ENCODE assay signal across 22 cellular contexts in genomic region chr10:70502406-70502805, GRCh38. TPM values are rescaled to one million over a fixed set of nuclear protein-coding genes. Genes with fewer than 3 reads are reported as not detected.
DNase-seq lines count a peak whose midpoint lies in the region; ATAC-seq, FAIRE-seq and TF ChIP-seq lines count a peak whose summit lies in the region.
"Had no signal": no experiment of that assay in that cellular context is flagged by ENCODE, and none has a peak within 500 bp of the region (broad histone marks: within the 10 kb centered on the region; RNA-seq: fewer than 3 reads in every experiment).

No MANE protein-coding gene starts in this region.

- peaks cover 0 to 8% (median 0%) of the 10 kb centered on the region in 11 experiments; a peak in 4 of 22 replicates for H4K20me1 ChIP-seq in BLaER1 treated with 17β-estradiol and CSF1 and Interleukin-3, amounts not matched to agents 10 nM and 100 nM
- H4K20me1 ChIP-seq in astrocyte (ENCODE audit: insufficient read depth, low read length): no peaks in the 10 kb centered on the region
- H4K20me1 ChIP-seq in SK-N-SH (ENCODE audit: insufficient read depth): no peaks in the 10 kb centered on the region

- H3K27me3 ChIP-seq in BLaER1 treated with 17β-estradiol and CSF1 and Interleukin-3, amounts not matched to agents 10 nM and 100 nM: no peaks in the 10 kb centered on the region
- H3K27me3 ChIP-seq in astrocyte (ENCODE audit: insufficient read depth, low read length) (no peaks in the 10 kb centered on the region), upper lobe of left lung (no peaks in the 10 kb centered on the region), SK-N-SH (ENCODE audit: insufficient read depth) (no peaks in the 10 kb centered on the region)

- H3K4me3 Mint-ChIP-seq in astrocyte (ENCODE audit: unreplicated experiment): no peak overlapping the region
- H3K4me3 Mint-ChIP-seq: CD4-positive, alpha-beta T cell; HFFc6 had no signal

- ATAC-seq in upper lobe of left lung (ENCODE audit: low FRiP score in 2 of 2) (no peak), GM21528 (IDR thresholded peaks at IDR 0.05; ENCODE audit: low FRiP score, unreplicated experiment) (no peak)
- ATAC-seq: HCT116, K562 had no signal

- H3K27me3 Mint-ChIP-seq in astrocyte (ENCODE audit: low read depth, unreplicated experiment): peaks cover 3% of the 10 kb centered on the region
- H3K27me3 Mint-ChIP-seq: CD4-positive, alpha-beta T cell had no signal

- H3K36me3 Mint-ChIP-seq in astrocyte (ENCODE audit: low read depth, unreplicated experiment): no peaks in the 10 kb centered on the region

- H3K27ac Mint-ChIP-seq in astrocyte (ENCODE audit: unreplicated experiment): no peak overlapping the region
- H3K27ac Mint-ChIP-seq: CD4-positive, alpha-beta T cell; HFFc6 had no signal

- no peak overlapping the region for H3K4me3 ChIP-seq in BLaER1 treated with 17β-estradiol and CSF1 and Interleukin-3, amounts not matched to agents 10 nM and 100 nM
- H3K4me3 ChIP-seq in astrocyte (ENCODE audit: insufficient read depth, low read depth, low read length): no peak overlapping the region
- H3K4me3 ChIP-seq in upper lobe of left lung: no peak overlapping the region
- no peak overlapping the region for H3K4me3 ChIP-seq in SK-N-SH (ENCODE audit: low read depth in 2 of 2, low read length in 1 of 2)
- H3K4me3 ChIP-seq: K562 had no signal

- POLR2A ChIA-PET in SK-N-SH (lab: Yijun Ruan, JAX): no interaction called here

- no peaks in the 10 kb centered on the region for H3K9me3 Mint-ChIP-seq in astrocyte (ENCODE audit: unreplicated experiment)
- H3K9me3 Mint-ChIP-seq: CD4-positive, alpha-beta T cell; HFFc6 had no signal

- no peak for TF ChIP-seq POLR2A in upper lobe of left lung (IDR thresholded peaks at IDR 0.05)

- H3K4me1 Mint-ChIP-seq in astrocyte (ENCODE audit: low read depth, unreplicated experiment): no peaks in the 10 kb centered on the region

- H3K9me3 ChIP-seq in BLaER1 treated with 17β-estradiol and CSF1 and Interleukin-3, amounts not matched to agents 10 nM and 100 nM (replicated peaks in 1 of 11): no peaks in the 10 kb centered on the region
- H3K9me3 ChIP-seq in astrocyte (ENCODE audit: insufficient read depth, low read depth, low read length): no peaks in the 10 kb centered on the region
- no peaks in the 10 kb centered on the region for H3K9me3 ChIP-seq in upper lobe of left lung
- no peaks in the 10 kb centered on the region for H3K9me3 ChIP-seq in SK-N-SH
- H3K9me3 ChIP-seq: Caco-2 had no signal

- H3K36me3 ChIP-seq in BLaER1 treated with 17β-estradiol and CSF1 and Interleukin-3, amounts not matched to agents 10 nM and 100 nM: 0 out of 22 replicates have a peak, but pooled peaks cover 0 to 5% (median 0%) of the 10 kb centered on the region in 11 experiments
- H3K36me3 ChIP-seq in astrocyte (ENCODE audit: insufficient read depth, low read length) (no peaks in the 10 kb centered on the region), upper lobe of left lung (no peaks in the 10 kb centered on the region), SK-N-SH (replicated peaks in 1 of 2; ENCODE audit: control insufficient read depth in 1 of 2, insufficient read depth in 2 of 2, low read length in 1 of 2) (no peaks in the 10 kb centered on the region)

- TF ChIP-seq CTCF in astrocyte (IDR thresholded peaks at IDR 0.05; ENCODE audit: insufficient read depth, low read depth, low read length) (no peak), upper lobe of left lung (IDR thresholded peaks at IDR 0.05) (no peak), SK-N-SH (IDR thresholded peaks at IDR 0.05) (no peak)

- H3K79me2 ChIP-seq in astrocyte (ENCODE audit: insufficient read depth, low read length) (no peaks in the 10 kb centered on the region), SK-N-SH (ENCODE audit: insufficient read depth) (no peaks in the 10 kb centered on the region)

- WGBS in upper lobe of left lung, 2 donors: 79 to 83% methylated on average over 3 of the region's 3 CpGs
- 84% methylated on average over 3 of the region's 3 CpGs for WGBS in SK-N-SH (ENCODE audit: low lambda C conversion rate)

- H3K4me1 ChIP-seq in BLaER1 treated with 17β-estradiol and CSF1 and Interleukin-3, amounts not matched to agents 10 nM and 100 nM: peaks cover 49 to 100% (median 99%) of the 10 kb centered on the region in 10 experiments
- H3K4me1 ChIP-seq in astrocyte (ENCODE audit: insufficient read depth, low read length): peaks cover 3% of the 10 kb centered on the region
- peaks cover 36 to 68% (median 46%) of the 10 kb centered on the region in 4 donors for H3K4me1 ChIP-seq in upper lobe of left lung
- peaks cover 0 to 7% of the 10 kb centered on the region in 2 experiments; a peak in 1 of 4 replicates for H3K4me1 ChIP-seq in SK-N-SH (ENCODE audit: control insufficient read depth in 1 of 2, insufficient read depth in 2 of 2, low read depth in 1 of 2, low read length in 1 of 2)

- peak; percentile 41 for DNase-seq in AG08396 (ENCODE audit: low spot score)
- DNase-seq in astrocyte (ENCODE audit: low read depth): peak; percentile 19
- DNase-seq in upper lobe of left lung: no peak
- DNase-seq in anterior cingulate cortex (lab: John Stamatoyannopoulos, UW): no peak
- no peak for DNase-seq in SK-N-SH
- DNase-seq: ACHN; C1 segment of cervical spinal cord; Caco-2; CD4-positive, alpha-beta T cell; GOT3; H7; HFFc6 had no signal

- H3K27ac ChIP-seq in BLaER1 treated with 17β-estradiol and CSF1 and Interleukin-3, amounts not matched to agents 10 nM and 100 nM: peak overlapping the region in 3 of 11 experiments; percentile 55 to 69 (median 68); a peak in 1 of 22 replicates
- H3K27ac ChIP-seq in astrocyte (ENCODE audit: low read depth, low read length) (no peak overlapping the region), upper lobe of left lung (peak overlapping the region in 3 of 4 donors; percentile 28 to 90 (median 43)), SK-N-SH (ENCODE audit: low read depth in 2 of 2, low read length in 1 of 2) (no peak overlapping the region)
- H3K27ac ChIP-seq: HL-60 had no signal

- H2AFZ ChIP-seq in astrocyte (ENCODE audit: low read depth, low read length): no peak overlapping the region
- no peak overlapping the region for H2AFZ ChIP-seq in SK-N-SH (ENCODE audit: low read depth)

- no peak for TF ChIP-seq RAD21 in SK-N-SH (IDR thresholded peaks at IDR 0.05; ENCODE audit: low read length)

- H3F3A ChIP-seq in SK-N-SH (replicated peaks; ENCODE audit: insufficient read depth): no peaks in the 10 kb centered on the region

- CTCF ChIA-PET in SK-N-SH (lab: Yijun Ruan, JAX): no interaction called here

- H3K9ac ChIP-seq in BLaER1 treated with 17β-estradiol and CSF1 and Interleukin-3, amounts not matched to agents 10 nM and 100 nM: no peak overlapping the region
- no peak overlapping the region for H3K9ac ChIP-seq in astrocyte (ENCODE audit: low read length)
- H3K9ac ChIP-seq in SK-N-SH: no peak overlapping the region

- no peak for TF ChIP-seq EP300 in upper lobe of left lung (IDR thresholded peaks at IDR 0.05)
- no peak for TF ChIP-seq EP300 in SK-N-SH (IDR thresholded peaks at IDR 0.05; ENCODE audit: borderline replicate concordance in 1 of 2, low read depth in 1 of 2, low read length in 1 of 2)

- peak overlapping the region in 8 of 11 experiments; percentile 21 to 98 (median 90); a peak in 14 of 22 replicates for H3K4me2 ChIP-seq in BLaER1 treated with 17β-estradiol and CSF1 and Interleukin-3, amounts not matched to agents 10 nM and 100 nM
- H3K4me2 ChIP-seq in astrocyte (ENCODE audit: low read length): no peak overlapping the region
- no peak overlapping the region for H3K4me2 ChIP-seq in SK-N-SH

- FAIRE-seq in astrocyte (lab: Jason Lieb, UNC): no peak
- FAIRE-seq: A204.1, D721Med, G401.6, GM12891, GM18507, K562 had no signal

- H3K9me2 ChIP-seq in SK-N-SH: no peaks in the 10 kb centered on the region

TF ChIP-seq in SK-N-SH, 30 proteins besides CTCF, POLR2A, EP300 and RAD21 (continues in another document):
- no peak for TF ChIP-seq RFX5 (IDR thresholded peaks at IDR 0.05; ENCODE audit: low read length)
- no peak for TF ChIP-seq NFIC (IDR thresholded peaks at IDR 0.05; ENCODE audit: borderline replicate concordance)
- no peak for TF ChIP-seq USF2 (IDR thresholded peaks at IDR 0.05; ENCODE audit: borderline replicate concordance, low read depth, low read length)
- TF ChIP-seq ELF1 (IDR thresholded peaks at IDR 0.05): no peak
- TF ChIP-seq REST (IDR thresholded peaks at IDR 0.05; ENCODE audit: low read depth, low read length): no peak
- TF ChIP-seq EZH2phosphoT487 (IDR thresholded peaks at IDR 0.05; ENCODE audit: borderline replicate concordance, low read depth): no peak

RNA-seq across cellular contexts. Expression of gene PALD1, which starts 23.8 kb away (rescaled TPM):
- total RNA-seq in astrocyte (1.8 and 2.0 TPM in 2 replicates), upper lobe of left lung (10 to 100 TPM in 5 of 6 donors, 1 to 10 TPM in 1; 8.9 to 25.4 (median 13.4) TPM)
- polyA plus RNA-seq in SK-N-SH (2012; rRNA removed): 0.16 and 0.19 TPM in 2 replicates
- polyA plus RNA-seq in SK-N-SH (2012; cell fraction: cytosol; rRNA removed): 0.14 and 0.35 TPM in 2 replicates
- 0.38 and 0.56 TPM in 2 replicates for polyA plus RNA-seq in SK-N-SH (2012; cell fraction: nucleus; rRNA removed)
- total RNA-seq: HFFc6 had no signal

Comparison
In these comparisons a context has a peak if more than half of its experiments do, and no peak if none do; other contexts are left out.
1. DNase-seq: peak in AG08396 (single experiment) and astrocyte (single experiment); none in upper lobe of left lung (0 of 2), anterior cingulate cortex (0 of 58) and SK-N-SH (single experiment).
2. H3K27ac ChIP-seq: peak in upper lobe of left lung (3 of 4); none in astrocyte (single experiment) and SK-N-SH (0 of 2).
3. H3K4me2 ChIP-seq: peak in BLaER1 treated with 17β-estradiol and CSF1 and Interleukin-3, amounts not matched to agents 10 nM and 100 nM (8 of 11); none in astrocyte (single experiment) and SK-N-SH (single experiment).